In the genomic region with DNA sequence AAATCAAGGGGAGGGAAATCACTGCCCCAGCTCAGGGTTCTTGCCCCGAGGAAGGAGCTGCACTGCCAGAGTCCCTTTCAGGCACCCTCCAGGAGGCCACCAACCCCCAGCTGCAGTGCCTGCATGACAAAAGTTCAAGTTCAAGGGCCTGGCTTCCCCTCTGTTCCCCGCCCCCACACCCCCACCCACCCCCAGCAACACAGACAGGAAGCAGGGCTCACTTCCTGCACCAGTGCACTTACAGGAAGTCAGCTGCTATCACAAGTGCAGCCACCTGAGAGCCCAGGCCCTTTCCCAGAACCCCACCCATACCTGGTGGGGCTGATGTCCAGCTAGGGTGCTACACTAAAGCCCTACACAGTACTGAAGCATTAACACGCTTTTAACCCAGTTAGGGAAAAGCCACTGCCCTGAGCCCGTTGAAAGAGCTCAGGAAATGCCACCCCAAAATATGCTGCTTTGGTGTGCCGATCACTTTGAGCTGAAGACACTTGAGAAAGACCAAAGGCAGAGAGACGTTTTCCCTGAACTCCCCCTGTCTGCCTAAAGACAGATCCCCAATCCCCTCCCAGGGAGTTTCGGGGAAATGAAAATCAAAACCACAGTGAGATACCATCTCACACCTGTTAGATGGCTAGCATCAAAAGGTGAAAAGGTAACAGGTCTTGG, we compare ENCODE assay signal across 9 cellular contexts.
DNase-seq lines count a peak whose midpoint lies in the region; ATAC-seq lines count a peak whose summit lies in the region.
"Had no signal": no experiment of that assay in that cellular context is flagged by ENCODE, and none has a peak within 500 bp of the region (broad histone marks: within the 10 kb centered on the region; RNA-seq: fewer than 3 reads in every experiment).

No MANE protein-coding gene starts in this region.

- H3K27me3 ChIP-seq in SJCRH30, result no peaks in the 10 kb centered on the region

- no peak overlapping the region for H3K27ac ChIP-seq in SJCRH30

- H3K36me3 ChIP-seq in SJCRH30, result no peaks in the 10 kb centered on the region

- no peak overlapping the region for H3K4me3 ChIP-seq in SJCRH30

- ATAC-seq in GM19452 (IDR thresholded peaks at IDR 0.05; ENCODE audit: unreplicated experiment) (peak; percentile 61), HG03442 (IDR thresholded peaks at IDR 0.05; ENCODE audit: unreplicated experiment) (peak; percentile 63)
- ATAC-seq: Panc1 had no signal

- H3K4me1 ChIP-seq in SJCRH30, result no peaks in the 10 kb centered on the region

- H3K9me3 ChIP-seq in SJCRH30 (replicated peaks), result no peaks in the 10 kb centered on the region

- DNase-seq in activated T-cell treated with anti-CD3 and anti-CD28 coated beads for 24 hours (ENCODE audit: low read depth) (peak; percentile 16), COR-L47 (lab: John Stamatoyannopoulos, UW) (no peak), SIG-M5 treated with dmso at 0.1 percent for 504 hours (lab: John Stamatoyannopoulos, UW; ENCODE audit: unreplicated experiment) (no peak), SJCRH30 (no peak), NCI-H2227 (lab: John Stamatoyannopoulos, UW; ENCODE audit: unreplicated experiment) (no peak)
- DNase-seq in stimulated activated CD4-positive, alpha-beta T cell treated with anti-CD3 and anti-CD28 coated beads, Interleukin-15, amount 100 ng/mL, for 48 hours (ENCODE audit: low read depth in 2 of 2), result peak; percentile 37 to 39

Comparison
In these comparisons a context has a peak if more than half of its experiments do, and no peak if none do; other contexts are left out.
1. DNase-seq: peak in activated T-cell treated with anti-CD3 and anti-CD28 coated beads for 24 hours (single experiment) and stimulated activated CD4-positive, alpha-beta T cell treated with anti-CD3 and anti-CD28 coated beads, Interleukin-15, amount 100 ng/mL, for 48 hours (2 of 2); none in COR-L47 (single experiment), SIG-M5 treated with dmso at 0.1 percent for 504 hours (single experiment), SJCRH30 (0 of 2) and NCI-H2227 (single experiment).